In the genomic region with DNA sequence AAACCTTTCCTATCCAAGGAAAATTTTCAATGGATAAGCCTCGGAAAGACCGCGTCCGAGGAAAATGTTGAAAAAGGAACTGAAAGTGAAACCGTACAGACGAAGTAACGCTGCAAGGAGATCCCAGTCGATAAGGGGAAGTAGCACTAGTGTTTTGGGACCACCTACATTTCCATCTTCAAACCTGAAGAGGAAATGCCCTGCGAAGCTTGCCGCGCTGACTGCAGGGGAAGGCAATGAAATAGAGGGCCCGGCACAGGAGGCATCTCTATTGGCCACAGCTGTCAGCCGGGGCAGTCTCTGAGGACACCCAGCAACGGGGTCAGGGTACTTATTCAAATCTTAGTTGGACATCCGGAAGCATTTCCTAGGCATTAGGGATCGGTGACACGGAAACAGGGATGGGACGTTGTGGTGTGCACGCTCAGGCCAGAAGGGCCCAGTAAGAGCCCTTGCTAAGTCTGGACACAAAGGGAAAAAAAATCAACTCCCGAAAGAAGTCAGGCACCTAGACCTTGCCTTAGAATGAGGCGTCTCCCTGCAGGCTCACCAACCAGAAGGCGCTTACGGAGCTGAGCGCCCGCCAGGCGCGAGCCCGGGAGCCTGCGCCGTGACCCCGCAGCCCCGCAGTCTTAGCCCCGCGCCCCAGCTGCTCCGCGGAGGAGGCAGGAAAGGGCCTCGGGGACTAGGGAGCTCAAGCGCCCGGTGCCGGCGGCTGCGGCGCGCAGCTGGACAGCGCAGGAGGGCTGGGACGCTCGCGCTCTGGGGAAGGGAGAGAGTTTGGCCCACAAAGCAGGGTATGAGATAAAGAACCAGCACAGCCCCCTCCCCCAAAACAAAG, we compare ENCODE assay signal across 1 cellular context.
TF ChIP-seq lines count a peak whose summit lies in the region.

No MANE protein-coding gene starts in this region.

TF ChIP-seq in HepG2, 621 proteins besides CTCF, POLR2A, EP300 and RAD21 (continued from another document):
- TF ChIP-seq, protein P1, sequence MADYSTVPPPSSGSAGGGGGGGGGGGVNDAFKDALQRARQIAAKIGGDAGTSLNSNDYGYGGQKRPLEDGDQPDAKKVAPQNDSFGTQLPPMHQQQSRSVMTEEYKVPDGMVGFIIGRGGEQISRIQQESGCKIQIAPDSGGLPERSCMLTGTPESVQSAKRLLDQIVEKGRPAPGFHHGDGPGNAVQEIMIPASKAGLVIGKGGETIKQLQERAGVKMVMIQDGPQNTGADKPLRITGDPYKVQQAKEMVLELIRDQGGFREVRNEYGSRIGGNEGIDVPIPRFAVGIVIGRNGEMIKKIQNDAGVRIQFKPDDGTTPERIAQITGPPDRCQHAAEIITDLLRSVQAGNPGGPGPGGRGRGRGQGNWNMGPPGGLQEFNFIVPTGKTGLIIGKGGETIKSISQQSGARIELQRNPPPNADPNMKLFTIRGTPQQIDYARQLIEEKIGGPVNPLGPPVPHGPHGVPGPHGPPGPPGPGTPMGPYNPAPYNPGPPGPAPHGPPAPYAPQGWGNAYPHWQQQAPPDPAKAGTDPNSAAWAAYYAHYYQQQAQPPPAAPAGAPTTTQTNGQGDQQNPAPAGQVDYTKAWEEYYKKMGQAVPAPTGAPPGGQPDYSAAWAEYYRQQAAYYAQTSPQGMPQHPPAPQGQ (CRISPR knock-in tag; IDR thresholded peaks at IDR 0.05; ENCODE audit: borderline replicate concordance) = no peak
- TF ChIP-seq CHD2 (IDR thresholded peaks at IDR 0.05; ENCODE audit: low read depth, low read length) = no peak
- no peak for TF ChIP-seq FOSL1 (CRISPR knock-in tag; IDR thresholded peaks at IDR 0.05; ENCODE audit: borderline replicate concordance)
- TF ChIP-seq, protein P2, sequence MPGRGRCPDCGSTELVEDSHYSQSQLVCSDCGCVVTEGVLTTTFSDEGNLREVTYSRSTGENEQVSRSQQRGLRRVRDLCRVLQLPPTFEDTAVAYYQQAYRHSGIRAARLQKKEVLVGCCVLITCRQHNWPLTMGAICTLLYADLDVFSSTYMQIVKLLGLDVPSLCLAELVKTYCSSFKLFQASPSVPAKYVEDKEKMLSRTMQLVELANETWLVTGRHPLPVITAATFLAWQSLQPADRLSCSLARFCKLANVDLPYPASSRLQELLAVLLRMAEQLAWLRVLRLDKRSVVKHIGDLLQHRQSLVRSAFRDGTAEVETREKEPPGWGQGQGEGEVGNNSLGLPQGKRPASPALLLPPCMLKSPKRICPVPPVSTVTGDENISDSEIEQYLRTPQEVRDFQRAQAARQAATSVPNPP (CRISPR knock-in tag; IDR thresholded peaks at IDR 0.05) = no peak
- no peak for TF ChIP-seq NFIB (CRISPR knock-in tag; IDR thresholded peaks at IDR 0.05; ENCODE audit: borderline replicate concordance)
- TF ChIP-seq, protein P3, sequence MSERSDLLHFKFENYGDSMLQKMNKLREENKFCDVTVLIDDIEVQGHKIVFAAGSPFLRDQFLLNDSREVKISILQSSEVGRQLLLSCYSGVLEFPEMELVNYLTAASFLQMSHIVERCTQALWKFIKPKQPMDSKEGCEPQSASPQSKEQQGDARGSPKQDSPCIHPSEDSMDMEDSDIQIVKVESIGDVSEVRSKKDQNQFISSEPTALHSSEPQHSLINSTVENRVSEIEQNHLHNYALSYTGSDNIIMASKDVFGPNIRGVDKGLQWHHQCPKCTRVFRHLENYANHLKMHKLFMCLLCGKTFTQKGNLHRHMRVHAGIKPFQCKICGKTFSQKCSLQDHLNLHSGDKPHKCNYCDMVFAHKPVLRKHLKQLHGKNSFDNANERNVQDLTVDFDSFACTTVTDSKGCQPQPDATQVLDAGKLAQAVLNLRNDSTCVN (CRISPR knock-in tag; IDR thresholded peaks at IDR 0.05; ENCODE audit: borderline replicate concordance) = no peak
- TF ChIP-seq REXO4 (CRISPR knock-in tag; IDR thresholded peaks at IDR 0.05; ENCODE audit: borderline replicate concordance) = no peak
- TF ChIP-seq SATB2 (CRISPR knock-in tag; IDR thresholded peaks at IDR 0.05) = 0 out of 2 replicates have a peak, but pooled peaks have one; percentile 20
- no peak for TF ChIP-seq FOXJ3 (CRISPR knock-in tag; IDR thresholded peaks at IDR 0.05; ENCODE audit: borderline replicate concordance)
- no peak for TF ChIP-seq ZNF674 (CRISPR knock-in tag; IDR thresholded peaks at IDR 0.05; ENCODE audit: low read depth)
- no peak for TF ChIP-seq YEATS4 (CRISPR knock-in tag; IDR thresholded peaks at IDR 0.05; ENCODE audit: borderline replicate concordance)
- TF ChIP-seq ZNF850 (CRISPR knock-in tag; conservative IDR thresholded peaks at IDR 0.05) = no peak
- peak; percentile 39 for TF ChIP-seq ASH2L (IDR thresholded peaks at IDR 0.05; ENCODE audit: insufficient read length, low read depth, low read length)
- no peak for TF ChIP-seq ZNF235 (CRISPR knock-in tag; IDR thresholded peaks at IDR 0.05; ENCODE audit: borderline replicate concordance)
- no peak for TF ChIP-seq ZNF260 (CRISPR knock-in tag; IDR thresholded peaks at IDR 0.05; ENCODE audit: borderline replicate concordance, low read depth)
- TF ChIP-seq IKZF4 (CRISPR knock-in tag; IDR thresholded peaks at IDR 0.05; ENCODE audit: borderline replicate concordance, low read depth, not compliant biosample characterization) = no peak
- TF ChIP-seq NAIF1 (CRISPR knock-in tag; IDR thresholded peaks at IDR 0.05; ENCODE audit: borderline replicate concordance) = peak; percentile 46; the same call in 1 of the 2 replicates
- no peak for TF ChIP-seq SP1 (IDR thresholded peaks at IDR 0.05)
- no peak for TF ChIP-seq SP1 (CRISPR knock-in tag; IDR thresholded peaks at IDR 0.05)
- no peak; the same call in 1 of the 2 replicates for TF ChIP-seq HDAC2 (CRISPR knock-in tag; IDR thresholded peaks at IDR 0.05)
- TF ChIP-seq ADNP (CRISPR knock-in tag; IDR thresholded peaks at IDR 0.05) = no peak
- TF ChIP-seq, protein P4, sequence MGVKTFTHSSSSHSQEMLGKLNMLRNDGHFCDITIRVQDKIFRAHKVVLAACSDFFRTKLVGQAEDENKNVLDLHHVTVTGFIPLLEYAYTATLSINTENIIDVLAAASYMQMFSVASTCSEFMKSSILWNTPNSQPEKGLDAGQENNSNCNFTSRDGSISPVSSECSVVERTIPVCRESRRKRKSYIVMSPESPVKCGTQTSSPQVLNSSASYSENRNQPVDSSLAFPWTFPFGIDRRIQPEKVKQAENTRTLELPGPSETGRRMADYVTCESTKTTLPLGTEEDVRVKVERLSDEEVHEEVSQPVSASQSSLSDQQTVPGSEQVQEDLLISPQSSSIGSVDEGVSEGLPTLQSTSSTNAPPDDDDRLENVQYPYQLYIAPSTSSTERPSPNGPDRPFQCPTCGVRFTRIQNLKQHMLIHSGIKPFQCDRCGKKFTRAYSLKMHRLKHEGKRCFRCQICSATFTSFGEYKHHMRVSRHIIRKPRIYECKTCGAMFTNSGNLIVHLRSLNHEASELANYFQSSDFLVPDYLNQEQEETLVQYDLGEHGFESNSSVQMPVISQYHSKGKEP (CRISPR knock-in tag; IDR thresholded peaks at IDR 0.05) = no peak
- TF ChIP-seq ATRX (CRISPR knock-in tag; IDR thresholded peaks at IDR 0.05; ENCODE audit: borderline replicate concordance) = no peak
- TF ChIP-seq, protein P5, sequence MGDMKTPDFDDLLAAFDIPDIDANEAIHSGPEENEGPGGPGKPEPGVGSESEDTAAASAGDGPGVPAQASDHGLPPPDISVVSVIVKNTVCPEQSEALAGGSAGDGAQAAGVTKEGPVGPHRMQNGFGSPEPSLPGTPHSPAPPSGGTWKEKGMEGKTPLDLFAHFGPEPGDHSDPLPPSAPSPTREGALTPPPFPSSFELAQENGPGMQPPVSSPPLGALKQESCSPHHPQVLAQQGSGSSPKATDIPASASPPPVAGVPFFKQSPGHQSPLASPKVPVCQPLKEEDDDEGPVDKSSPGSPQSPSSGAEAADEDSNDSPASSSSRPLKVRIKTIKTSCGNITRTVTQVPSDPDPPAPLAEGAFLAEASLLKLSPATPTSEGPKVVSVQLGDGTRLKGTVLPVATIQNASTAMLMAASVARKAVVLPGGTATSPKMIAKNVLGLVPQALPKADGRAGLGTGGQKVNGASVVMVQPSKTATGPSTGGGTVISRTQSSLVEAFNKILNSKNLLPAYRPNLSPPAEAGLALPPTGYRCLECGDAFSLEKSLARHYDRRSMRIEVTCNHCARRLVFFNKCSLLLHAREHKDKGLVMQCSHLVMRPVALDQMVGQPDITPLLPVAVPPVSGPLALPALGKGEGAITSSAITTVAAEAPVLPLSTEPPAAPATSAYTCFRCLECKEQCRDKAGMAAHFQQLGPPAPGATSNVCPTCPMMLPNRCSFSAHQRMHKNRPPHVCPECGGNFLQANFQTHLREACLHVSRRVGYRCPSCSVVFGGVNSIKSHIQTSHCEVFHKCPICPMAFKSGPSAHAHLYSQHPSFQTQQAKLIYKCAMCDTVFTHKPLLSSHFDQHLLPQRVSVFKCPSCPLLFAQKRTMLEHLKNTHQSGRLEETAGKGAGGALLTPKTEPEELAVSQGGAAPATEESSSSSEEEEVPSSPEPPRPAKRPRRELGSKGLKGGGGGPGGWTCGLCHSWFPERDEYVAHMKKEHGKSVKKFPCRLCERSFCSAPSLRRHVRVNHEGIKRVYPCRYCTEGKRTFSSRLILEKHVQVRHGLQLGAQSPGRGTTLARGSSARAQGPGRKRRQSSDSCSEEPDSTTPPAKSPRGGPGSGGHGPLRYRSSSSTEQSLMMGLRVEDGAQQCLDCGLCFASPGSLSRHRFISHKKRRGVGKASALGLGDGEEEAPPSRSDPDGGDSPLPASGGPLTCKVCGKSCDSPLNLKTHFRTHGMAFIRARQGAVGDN (CRISPR knock-in tag; IDR thresholded peaks at IDR 0.05) = peak; percentile 82
- TF ChIP-seq, protein P6, sequence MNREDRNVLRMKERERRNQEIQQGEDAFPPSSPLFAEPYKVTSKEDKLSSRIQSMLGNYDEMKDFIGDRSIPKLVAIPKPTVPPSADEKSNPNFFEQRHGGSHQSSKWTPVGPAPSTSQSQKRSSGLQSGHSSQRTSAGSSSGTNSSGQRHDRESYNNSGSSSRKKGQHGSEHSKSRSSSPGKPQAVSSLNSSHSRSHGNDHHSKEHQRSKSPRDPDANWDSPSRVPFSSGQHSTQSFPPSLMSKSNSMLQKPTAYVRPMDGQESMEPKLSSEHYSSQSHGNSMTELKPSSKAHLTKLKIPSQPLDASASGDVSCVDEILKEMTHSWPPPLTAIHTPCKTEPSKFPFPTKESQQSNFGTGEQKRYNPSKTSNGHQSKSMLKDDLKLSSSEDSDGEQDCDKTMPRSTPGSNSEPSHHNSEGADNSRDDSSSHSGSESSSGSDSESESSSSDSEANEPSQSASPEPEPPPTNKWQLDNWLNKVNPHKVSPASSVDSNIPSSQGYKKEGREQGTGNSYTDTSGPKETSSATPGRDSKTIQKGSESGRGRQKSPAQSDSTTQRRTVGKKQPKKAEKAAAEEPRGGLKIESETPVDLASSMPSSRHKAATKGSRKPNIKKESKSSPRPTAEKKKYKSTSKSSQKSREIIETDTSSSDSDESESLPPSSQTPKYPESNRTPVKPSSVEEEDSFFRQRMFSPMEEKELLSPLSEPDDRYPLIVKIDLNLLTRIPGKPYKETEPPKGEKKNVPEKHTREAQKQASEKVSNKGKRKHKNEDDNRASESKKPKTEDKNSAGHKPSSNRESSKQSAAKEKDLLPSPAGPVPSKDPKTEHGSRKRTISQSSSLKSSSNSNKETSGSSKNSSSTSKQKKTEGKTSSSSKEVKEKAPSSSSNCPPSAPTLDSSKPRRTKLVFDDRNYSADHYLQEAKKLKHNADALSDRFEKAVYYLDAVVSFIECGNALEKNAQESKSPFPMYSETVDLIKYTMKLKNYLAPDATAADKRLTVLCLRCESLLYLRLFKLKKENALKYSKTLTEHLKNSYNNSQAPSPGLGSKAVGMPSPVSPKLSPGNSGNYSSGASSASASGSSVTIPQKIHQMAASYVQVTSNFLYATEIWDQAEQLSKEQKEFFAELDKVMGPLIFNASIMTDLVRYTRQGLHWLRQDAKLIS (CRISPR knock-in tag; IDR thresholded peaks at IDR 0.05) = 0 out of 2 replicates have a peak, but pooled peaks have one; percentile 26
- no peak for TF ChIP-seq KDM6A (CRISPR knock-in tag; IDR thresholded peaks at IDR 0.05; ENCODE audit: low read depth)
- TF ChIP-seq, protein P7, sequence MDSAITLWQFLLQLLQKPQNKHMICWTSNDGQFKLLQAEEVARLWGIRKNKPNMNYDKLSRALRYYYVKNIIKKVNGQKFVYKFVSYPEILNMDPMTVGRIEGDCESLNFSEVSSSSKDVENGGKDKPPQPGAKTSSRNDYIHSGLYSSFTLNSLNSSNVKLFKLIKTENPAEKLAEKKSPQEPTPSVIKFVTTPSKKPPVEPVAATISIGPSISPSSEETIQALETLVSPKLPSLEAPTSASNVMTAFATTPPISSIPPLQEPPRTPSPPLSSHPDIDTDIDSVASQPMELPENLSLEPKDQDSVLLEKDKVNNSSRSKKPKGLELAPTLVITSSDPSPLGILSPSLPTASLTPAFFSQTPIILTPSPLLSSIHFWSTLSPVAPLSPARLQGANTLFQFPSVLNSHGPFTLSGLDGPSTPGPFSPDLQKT (CRISPR knock-in tag; IDR thresholded peaks at IDR 0.05; ENCODE audit: borderline replicate concordance) = no peak
- TF ChIP-seq ZNF205 (CRISPR knock-in tag; IDR thresholded peaks at IDR 0.05) = no peak
- TF ChIP-seq ZFP36L2 (CRISPR knock-in tag; IDR thresholded peaks at IDR 0.05) = no peak
- TF ChIP-seq ZNF30 (CRISPR knock-in tag; IDR thresholded peaks at IDR 0.05) = no peak
TF ChIP-seq in HepG2: peak in this region for 69.
